Comparison of ENCODE assay signal across 16 cellular contexts in the genomic region with DNA sequence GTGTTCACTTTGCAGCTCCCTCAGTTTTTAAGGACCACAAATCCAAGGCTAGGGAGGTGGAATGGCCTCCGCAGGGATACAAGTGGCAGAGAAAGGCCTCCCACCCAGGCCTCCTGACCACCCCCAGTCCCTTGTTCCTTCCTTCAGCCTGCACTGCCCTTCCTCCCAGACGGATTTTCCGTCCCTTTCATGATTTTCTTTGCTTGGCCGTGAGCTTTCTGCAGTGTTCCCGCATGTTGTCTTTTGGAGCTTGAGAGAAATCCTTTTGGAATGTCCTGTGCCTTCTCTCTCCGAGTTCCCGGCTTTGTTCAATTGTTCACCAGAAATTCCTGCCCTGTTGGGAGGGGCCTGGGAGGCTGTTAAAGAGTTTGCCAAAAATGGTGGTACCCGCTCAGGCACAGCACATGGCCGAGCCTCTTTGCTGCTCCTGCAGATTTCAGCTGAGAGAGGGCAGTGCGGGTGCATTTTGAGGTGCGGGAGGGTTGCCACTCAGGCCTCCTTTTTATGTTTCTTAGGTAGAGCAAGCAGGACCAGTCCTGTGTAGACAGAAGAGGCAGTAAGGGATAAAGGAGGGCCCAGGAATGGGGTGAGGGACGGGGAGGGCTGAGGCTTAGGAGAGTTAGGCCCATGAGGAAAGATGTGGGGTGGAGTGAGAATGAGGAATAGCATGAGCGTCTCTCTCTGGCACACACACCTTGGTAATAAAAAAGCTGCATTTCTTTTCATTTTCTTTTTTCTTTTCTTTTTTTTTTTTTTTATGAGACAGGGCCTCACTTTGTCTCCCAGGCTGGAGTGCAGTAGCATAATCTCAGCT. TPM values are rescaled to one million over a fixed set of nuclear protein-coding genes. Genes with fewer than 3 reads are reported as not detected.
DNase-seq lines count a peak whose midpoint lies in the region; ATAC-seq and TF ChIP-seq lines count a peak whose summit lies in the region.
"Had no signal": no experiment of that assay in that cellular context is flagged by ENCODE, and none has a peak within 500 bp of the region (broad histone marks: within the 10 kb centered on the region; RNA-seq: fewer than 3 reads in every experiment).

No MANE protein-coding gene starts in this region.

- DNase-seq in HCT116 (ENCODE audit: low read depth, low spot score) (no peak), chondrocyte (ENCODE audit: low spot score) (no peak), gastrocnemius medialis (no peak), SIG-M5 treated with dmso at 0.1 percent for 504 hours (lab: John Stamatoyannopoulos, UW; ENCODE audit: unreplicated experiment) (no peak), NCI-H2196 (lab: John Stamatoyannopoulos, UW; ENCODE audit: unreplicated experiment) (no peak), NCI-H1436 treated with DMSO at 0.1 percent for 48 hours (lab: John Stamatoyannopoulos, UW) (no peak)
- DNase-seq: activated CD4-positive, alpha-beta T cell treated with anti-CD3 and anti-CD28 coated beads for 1 hour; BE2C; brain microvascular endothelial cell; erythroblast; NCI-H1694 treated with DMSO at 0.1 percent for 48 hours had no signal

- H4K20me1 ChIP-seq in HCT116 (ENCODE audit: insufficient read depth), result no peaks in the 10 kb centered on the region

- BruUV-seq in HCT116 (replicated peaks; lab: Mats Ljungman, UMichigan), result no TSS peak

- no peaks in the 10 kb centered on the region for H3K79me2 ChIP-seq in HCT116 (ENCODE audit: insufficient read depth, low read length)

- CTCF ChIA-PET in HCT116 (lab: Charles Lee), result no interaction called here

- H3K9ac ChIP-seq in HCT116 (ENCODE audit: low read length), result no peak overlapping the region
- peak overlapping the region; percentile 74 for H3K9ac ChIP-seq in iPS-18a (ENCODE audit: low read length)

- no peak overlapping the region for H2AFZ ChIP-seq in HCT116 (ENCODE audit: low read depth, low read length, poor library complexity, severe bottlenecking)

- POLR2A ChIA-PET in HCT116 (lab: Charles Lee), result interaction anchor here (1.0 kb wide), 1 partner anchor 12 kb away, joined by 3 read pairs; no protein-coding TSS in a partner anchor

- no peaks in the 10 kb centered on the region for H3K36me3 ChIP-seq in HCT116 (ENCODE audit: control insufficient read depth in 1 of 2, insufficient read depth in 2 of 2, low read length in 2 of 2)
- no peaks in the 10 kb centered on the region for H3K36me3 ChIP-seq in iPS-18a (ENCODE audit: control insufficient read depth, low read depth, low read length)
- no peaks in the 10 kb centered on the region for H3K36me3 ChIP-seq in gastrocnemius medialis
- H3K36me3 ChIP-seq: BE2C, brain microvascular endothelial cell, neutrophil had no signal

- H3K27me3 ChIP-seq in HCT116 (ENCODE audit: insufficient read depth, low read length), result no peaks in the 10 kb centered on the region
- no peaks in the 10 kb centered on the region for H3K27me3 ChIP-seq in iPS-18a (ENCODE audit: control insufficient read depth, insufficient read depth, low read length)
- no peaks in the 10 kb centered on the region for H3K27me3 ChIP-seq in gastrocnemius medialis
- H3K27me3 ChIP-seq: BE2C, brain microvascular endothelial cell, neutrophil had no signal

- RAD21 ChIA-PET in HCT116 (lab: Charles Lee; ENCODE audit: low non-redundant PET in 1 of 2, low total read pairs in 2 of 2, uncharacterized antibody in 2 of 2, unreplicated experiment in 2 of 2), result no interaction called here

- no peak for TF ChIP-seq RAD21 in HCT116 (IDR thresholded peaks at IDR 0.05; ENCODE audit: low read depth)

- no peak for TF ChIP-seq POLR2A in HCT116 (IDR thresholded peaks at IDR 0.05; ENCODE audit: borderline replicate concordance, extremely low read depth, insufficient read depth, insufficient read length)
- no peak for TF ChIP-seq POLR2A in gastrocnemius medialis (IDR thresholded peaks at IDR 0.05)

- no peak overlapping the region for H3K4me3 ChIP-seq in HCT116 (replicated peaks in 1 of 2; ENCODE audit: low read depth in 1 of 2, low read length in 2 of 2)
- H3K4me3 ChIP-seq in iPS-18a (ENCODE audit: low read length), result peak overlapping the region; percentile 5
- no peak overlapping the region for H3K4me3 ChIP-seq in gastrocnemius medialis

- no peak for TF ChIP-seq CTCF in HCT116 (IDR thresholded peaks at IDR 0.05 in 2 of 3, conservative IDR thresholded peaks at IDR 0.05 in 1 of 3; ENCODE audit: borderline replicate concordance in 1 of 3, insufficient read depth in 1 of 3, low read depth in 2 of 3, low read length in 2 of 3)
- no peak for TF ChIP-seq CTCF in chondrocyte (IDR thresholded peaks at IDR 0.05)
- no peak for TF ChIP-seq CTCF in gastrocnemius medialis (IDR thresholded peaks at IDR 0.05 in 4 of 5, conservative IDR thresholded peaks at IDR 0.05 in 1 of 5)

- H3K27ac ChIP-seq in HCT116 (ENCODE audit: low read depth, low read length) (no peak overlapping the region), iPS-18a (ENCODE audit: low read length) (peak overlapping the region; percentile 82), gastrocnemius medialis (peak overlapping the region in 3 of 4 donors; percentile 28 to 47 (median 46))
- H3K27ac ChIP-seq: brain microvascular endothelial cell, neutrophil had no signal

- H3K27me3 Mint-ChIP-seq in chondrocyte (ENCODE audit: low read depth), result no peaks in the 10 kb centered on the region
- H3K27me3 Mint-ChIP-seq: IgD-negative memory B cell had no signal

- intact Hi-C loops in HCT116 (cut with micrococcal nuclease), result no loop called here
- intact Hi-C loops in gastrocnemius medialis (cut with DNase I; ENCODE audit: low total_unique reads), result no loop called here

- no peaks in the 10 kb centered on the region for H3K9me3 Mint-ChIP-seq in chondrocyte (ENCODE audit: low read depth)
- H3K9me3 Mint-ChIP-seq: activated T-helper 1 cell treated with anti-CD3 and anti-CD28 coated beads, Interleukin-12 subunit alpha, Interleukin-12 subunit beta, Interleukin-2, Interleukin-4 antibody, amounts not matched to agents 30 ng/mL and 10 ng/mL and 1 ng/mL, durations not matched to agents 14 hours and 24 hours and 36 hours; IgD-negative memory B cell had no signal

- ATAC-seq in HCT116 (no peak), gastrocnemius medialis (no peak), GM21737 (IDR thresholded peaks at IDR 0.05; ENCODE audit: unreplicated experiment) (no peak)

- no peak overlapping the region for H3K4me2 ChIP-seq in HCT116 (ENCODE audit: low read length)

- H3K4me3 Mint-ChIP-seq in chondrocyte (ENCODE audit: unreplicated experiment), result no peak overlapping the region
- H3K4me3 Mint-ChIP-seq: activated T-helper 1 cell treated with anti-CD3 and anti-CD28 coated beads, Interleukin-12 subunit alpha, Interleukin-12 subunit beta, Interleukin-2, Interleukin-4 antibody, amounts not matched to agents 30 ng/mL and 10 ng/mL and 1 ng/mL, durations not matched to agents 14 hours and 24 hours and 36 hours; IgD-negative memory B cell had no signal

- H3K4me1 Mint-ChIP-seq in chondrocyte (ENCODE audit: low read depth), result peaks cover 45% of the 10 kb centered on the region

- H3K9me3 ChIP-seq in HCT116 (ENCODE audit: control insufficient read depth in 1 of 2, insufficient read depth in 1 of 2, low read depth in 1 of 2, low read length in 2 of 2) (no peaks in the 10 kb centered on the region), iPS-18a (ENCODE audit: control insufficient read depth, low read depth, low read length) (no peaks in the 10 kb centered on the region), gastrocnemius medialis (no peaks in the 10 kb centered on the region)
- H3K9me3 ChIP-seq: BE2C, neutrophil had no signal

- H3K36me3 Mint-ChIP-seq in chondrocyte (ENCODE audit: low read depth), result no peaks in the 10 kb centered on the region

- H3K4me1 ChIP-seq in HCT116 (ENCODE audit: control insufficient read depth in 1 of 2, insufficient read depth in 2 of 2, low read length in 2 of 2), result peaks cover 18 to 36% of the 10 kb centered on the region in 2 experiments
- H3K4me1 ChIP-seq in iPS-18a (ENCODE audit: control insufficient read depth, low read depth, low read length), result peaks cover 14% of the 10 kb centered on the region
- H3K4me1 ChIP-seq in gastrocnemius medialis, result peaks cover 10 to 44% of the 10 kb centered on the region in 2 donors

- in situ Hi-C loops in gastrocnemius medialis (cut with MboI; ENCODE audit: low sequenced_read_pairs in 4 of 4), result no loop called here

- no peaks in the 10 kb centered on the region for H3K9me2 ChIP-seq in HCT116 (ENCODE audit: insufficient read depth)

- H3K27ac Mint-ChIP-seq in chondrocyte (ENCODE audit: unreplicated experiment), result peak overlapping the region; percentile 82
- H3K27ac Mint-ChIP-seq: activated T-helper 1 cell treated with anti-CD3 and anti-CD28 coated beads, Interleukin-12 subunit alpha, Interleukin-12 subunit beta, Interleukin-2, Interleukin-4 antibody, amounts not matched to agents 30 ng/mL and 10 ng/mL and 1 ng/mL, durations not matched to agents 14 hours and 24 hours and 36 hours; IgD-negative memory B cell had no signal

TF ChIP-seq in HCT116, 20 proteins besides CTCF, POLR2A, EP300 and RAD21 (continues in another document):
- TF ChIP-seq MAX (IDR thresholded peaks at IDR 0.05) (peak; percentile 20; the same call in 1 of the 2 replicates), TCF7L2 (IDR thresholded peaks at IDR 0.05; ENCODE audit: borderline replicate concordance, extremely low read depth, insufficient read depth, insufficient read length) (no peak), ELF1 (IDR thresholded peaks at IDR 0.05; ENCODE audit: borderline replicate concordance, low read depth) (no peak), JUND (IDR thresholded peaks at IDR 0.05) (no peak)

RNA-seq across cellular contexts. Expression of gene HSPG2, which starts 7.4 kb away (rescaled TPM):
- total RNA-seq in HCT116 (2021; ENCODE audit: unreplicated experiment) (55.7 TPM), chondrocyte (348 to 488 TPM (median 481 TPM) in 3 replicates), gastrocnemius medialis (100 to 1,000 TPM in 1 of 4 donors, 10 to 100 TPM in 3; 68.9 to 108 (median 83.5) TPM)
- 33.5 and 52.2 TPM in 2 replicates for polyA plus RNA-seq in HCT116 (2012)

RNA-seq across cellular contexts. Expression of gene CELA3B, which starts 32.4 kb away (rescaled TPM):
- total RNA-seq in HCT116 (2021; ENCODE audit: unreplicated experiment), result 5.3 TPM
- not detected in 2 replicates for polyA plus RNA-seq in HCT116 (2012)
- not detected in 3 replicates for total RNA-seq in chondrocyte
- not detected for total RNA-seq in gastrocnemius medialis
- total RNA-seq: activated T-helper 1 cell treated with anti-CD3 and anti-CD28 coated beads, Interleukin-12 subunit alpha, Interleukin-12 subunit beta, Interleukin-2, Interleukin-4 antibody, amounts not matched to agents 30 ng/mL and 10 ng/mL and 1 ng/mL, durations not matched to agents 14 hours and 24 hours and 36 hours had no signal
- polyA plus RNA-seq: IgD-negative memory B cell had no signal

RNA-seq across cellular contexts. Expression of gene CELA3A, which starts 57.0 kb away (rescaled TPM):
- 9.0 TPM for total RNA-seq in HCT116 (2021; ENCODE audit: unreplicated experiment)
- not detected in 2 replicates for polyA plus RNA-seq in HCT116 (2012)
- not detected in 3 replicates for total RNA-seq in chondrocyte
- not detected for total RNA-seq in gastrocnemius medialis
- total RNA-seq: activated T-helper 1 cell treated with anti-CD3 and anti-CD28 coated beads, Interleukin-12 subunit alpha, Interleukin-12 subunit beta, Interleukin-2, Interleukin-4 antibody, amounts not matched to agents 30 ng/mL and 10 ng/mL and 1 ng/mL, durations not matched to agents 14 hours and 24 hours and 36 hours had no signal
- polyA plus RNA-seq: IgD-negative memory B cell had no signal

Comparison
In these comparisons a context has a peak if more than half of its experiments do, and no peak if none do; other contexts are left out.
1. RNA of gene CELA3A, which starts 57.0 kb away (total RNA-seq): 9.0 TPM in HCT116 (single experiment); not detected in chondrocyte and not detected in gastrocnemius medialis; every median in the first group is over 10 times any median in the second.